9 cellular contexts compared by ENCODE assay signal in the genomic region with DNA sequence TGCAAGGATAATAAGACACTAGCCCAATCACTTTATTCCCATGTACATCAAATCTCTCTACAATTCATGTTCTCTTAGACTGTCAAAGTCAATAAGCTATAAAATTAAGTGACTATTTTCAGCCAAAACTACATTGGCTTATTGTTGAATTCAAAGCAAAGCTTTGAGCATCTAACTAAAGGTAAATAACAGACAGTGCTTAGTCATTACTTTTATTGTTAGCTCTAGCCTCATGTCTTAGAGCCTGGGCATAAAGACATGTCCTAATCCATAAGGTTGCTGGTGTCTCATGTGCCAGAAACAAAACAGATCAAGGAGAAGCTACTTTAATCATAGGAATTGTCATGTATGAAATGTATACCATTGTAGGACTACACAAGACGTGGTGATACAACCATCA.
"Had no signal": no experiment of that assay in that cellular context is flagged by ENCODE, and none has a peak within 500 bp of the region (broad histone marks: within the 10 kb centered on the region; RNA-seq: fewer than 3 reads in every experiment).

No MANE protein-coding gene starts in this region.

- DNase-seq: H9, HCEC 1CT, IMR-90, KG1 had no signal

- ATAC-seq: GM23338, K562 had no signal

- FAIRE-seq: H1, H54, HTR-8/SVneo, K562 had no signal

- H3K4me3 ChIP-seq: GM23338, K562 had no signal
